Comparison of ENCODE assay signal across 10 cellular contexts in the genomic region with DNA sequence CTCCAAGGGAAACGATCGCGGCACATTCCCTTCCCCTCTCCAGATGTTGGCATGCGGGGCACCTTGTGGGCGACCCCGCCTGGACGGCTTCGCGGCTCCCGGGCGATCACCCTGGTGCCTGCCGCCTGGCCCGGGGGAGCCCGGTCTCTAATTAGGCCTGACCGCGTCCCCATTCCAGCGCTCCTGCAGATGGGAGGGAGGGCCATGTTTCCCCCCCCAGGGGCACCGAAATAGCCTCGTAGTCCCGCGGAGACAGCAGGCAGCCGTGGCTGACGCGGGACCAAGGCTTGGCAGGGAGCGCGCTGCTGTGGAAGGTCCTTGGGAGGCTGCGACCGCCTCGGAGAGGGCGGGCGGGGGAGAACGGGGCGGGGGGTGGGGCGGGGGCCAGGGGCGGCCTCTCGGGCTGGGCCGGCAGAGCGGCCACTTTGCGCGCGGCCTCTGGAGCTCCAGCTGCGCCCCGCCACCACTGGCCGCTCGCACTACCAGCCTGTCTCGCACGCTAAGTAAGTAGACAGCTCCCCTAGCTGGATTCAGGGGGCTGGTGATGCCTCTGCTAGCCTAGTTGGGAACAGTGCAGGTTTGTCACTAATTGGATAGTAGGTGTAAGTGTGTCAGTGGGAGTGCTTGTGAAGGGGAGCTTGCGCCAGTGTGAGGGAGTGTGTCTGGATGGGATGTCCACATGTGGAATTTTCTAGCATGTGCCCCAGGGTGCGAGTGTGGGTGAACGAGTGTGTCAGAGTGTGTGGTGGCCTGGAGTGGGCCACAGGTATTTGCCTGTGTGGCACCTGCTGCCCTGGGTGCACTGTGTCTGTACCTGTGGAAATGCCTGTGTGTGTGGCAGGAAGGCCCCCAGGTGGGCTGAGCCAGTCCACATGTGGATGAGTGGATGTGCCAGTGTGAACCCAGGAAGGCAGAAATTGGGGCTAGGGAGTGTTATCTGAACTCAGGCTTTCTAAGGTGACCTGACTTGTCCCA. TPM values are rescaled to one million over a fixed set of nuclear protein-coding genes. Genes with fewer than 3 reads are reported as not detected.
DNase-seq lines count a peak whose midpoint lies in the region; ATAC-seq, FAIRE-seq and TF ChIP-seq lines count a peak whose summit lies in the region.
"Had no signal": no experiment of that assay in that cellular context is flagged by ENCODE, and none has a peak within 500 bp of the region (broad histone marks: within the 10 kb centered on the region; RNA-seq: fewer than 3 reads in every experiment).

A gene with protein sequence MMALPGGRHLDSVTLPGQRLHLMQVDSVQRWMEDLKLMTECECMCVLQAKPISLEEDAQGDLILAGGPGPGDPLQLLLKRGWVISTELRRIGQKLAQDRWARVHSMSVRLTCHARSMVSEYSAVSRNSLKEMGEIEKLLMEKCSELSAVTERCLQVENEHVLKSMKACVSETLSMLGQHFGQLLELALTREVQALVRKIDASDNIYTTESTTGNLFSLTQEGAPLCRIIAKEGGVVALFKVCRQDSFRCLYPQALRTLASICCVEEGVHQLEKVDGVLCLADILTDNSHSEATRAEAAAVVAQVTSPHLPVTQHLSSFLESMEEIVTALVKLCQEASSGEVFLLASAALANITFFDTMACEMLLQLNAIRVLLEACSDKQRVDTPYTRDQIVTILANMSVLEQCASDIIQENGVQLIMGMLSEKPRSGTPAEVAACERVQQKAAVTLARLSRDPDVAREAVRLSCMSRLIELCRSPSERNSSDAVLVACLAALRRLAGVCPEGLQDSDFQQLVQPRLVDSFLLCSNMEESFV (plus strand): TSS at position 423 of the 975 bp plus-strand sequence. CDS start 34,252 bp downstream, outside the sequence.

- TF ChIP-seq CTCF in Panc1 (IDR thresholded peaks at IDR 0.05) (no peak), pancreas (IDR thresholded peaks at IDR 0.05) (no peak)

- H3K36me3 Mint-ChIP-seq in activated naive CD4-positive, alpha-beta T cell treated with anti-CD3 and anti-CD28 coated beads for 36 hours (ENCODE audit: low read depth) = no peaks in the 10 kb centered on the region

- H3K27me3 ChIP-seq in Panc1 (ENCODE audit: control insufficient read depth, insufficient read depth, low read length) = peaks cover 5% of the 10 kb centered on the region; the same call in 1 of the 2 replicates
- no peaks in the 10 kb centered on the region for H3K27me3 ChIP-seq in pancreas

- no peaks in the 10 kb centered on the region for H3K9me3 Mint-ChIP-seq in activated naive CD4-positive, alpha-beta T cell treated with anti-CD3 and anti-CD28 coated beads for 36 hours

- in situ Hi-C loops in Panc1 (cut with HindIII; ENCODE audit: low pct_unique_long_range_greater_than_20kb, low sequenced_read_pairs) = no loop called here

- 10% methylated on average over 34 to 50 of the region's 50 CpGs for WGBS in pancreas, 2 donors

- DNase-seq in D341Med (ENCODE audit: low spot score) (peak; percentile 26), Panc1 (ENCODE audit: low read depth, low spot score) (no peak), head of caudate nucleus (peak in 22 of 42 donors; percentile 10 to 54 (median 27)), pancreas (peak in 4 of 6 donors; percentile 6 to 62 (median 44)), amniotic stem cell (lab: John Stamatoyannopoulos, UW) (no peak)
- DNase-seq in activated naive CD4-positive, alpha-beta T cell treated with anti-CD3 and anti-CD28 coated beads for 36 hours = no peak
- no peak for DNase-seq in activated CD4-positive, alpha-beta T cell treated with anti-CD3 and anti-CD28 coated beads, Interleukin-2, amount 50 U/mL, for 1 hour
- DNase-seq: activated T-cell treated with anti-CD3 and anti-CD28 coated beads for 4 hours had no signal

- H3K9me3 ChIP-seq in Panc1 (ENCODE audit: control insufficient read depth, insufficient read depth, low read depth, low read length) (no peaks in the 10 kb centered on the region), pancreas (no peaks in the 10 kb centered on the region)

- H3K4me1 ChIP-seq in Panc1 (ENCODE audit: control insufficient read depth, insufficient read depth, low read length) (no peaks in the 10 kb centered on the region), pancreas (no peaks in the 10 kb centered on the region)

- POLR2A ChIA-PET in Panc1 (lab: Charles Lee) = no interaction called here

- intact Hi-C loops in Panc1 (cut with micrococcal nuclease; ENCODE audit: unreplicated experiment) (no loop called here), head of caudate nucleus (cut with DNase I) (no loop called here), pancreas (cut with DNase I) (no loop called here)
- intact Hi-C loops in activated naive CD4-positive, alpha-beta T cell treated with anti-CD3 and anti-CD28 coated beads for 36 hours (cut with micrococcal nuclease) = no loop called here

- peaks cover 39% of the 10 kb centered on the region for H3K27me3 Mint-ChIP-seq in activated naive CD4-positive, alpha-beta T cell treated with anti-CD3 and anti-CD28 coated beads for 36 hours (ENCODE audit: low read depth)

- ATAC-seq in Panc1 = peak; percentile 49
- peak; percentile 55 to 81 (median 68) for ATAC-seq in pancreas
- ATAC-seq in GM18873 (IDR thresholded peaks at IDR 0.05; ENCODE audit: low FRiP score, unreplicated experiment) = no peak

- H3K36me3 ChIP-seq in Panc1 (ENCODE audit: control insufficient read depth, insufficient read depth, low read length) (no peaks in the 10 kb centered on the region), pancreas (no peaks in the 10 kb centered on the region)

- no peak within 1 kb of the TSS for H3K27ac Mint-ChIP-seq in activated naive CD4-positive, alpha-beta T cell treated with anti-CD3 and anti-CD28 coated beads for 36 hours

- CTCF ChIA-PET in Panc1 (lab: Charles Lee) = no interaction called here
- CTCF ChIA-PET in activated naive CD4-positive, alpha-beta T cell treated with anti-CD3 and anti-CD28 coated beads for 36 hours (lab: Charles Lee) = interaction anchor here (0.7 to 1.4 kb wide), 5 partner anchors 9 to 93 kb away, joined by 3 to 4 read pairs (median 3); no protein-coding TSS in a partner anchor

- H3K4me3 Mint-ChIP-seq in activated naive CD4-positive, alpha-beta T cell treated with anti-CD3 and anti-CD28 coated beads for 36 hours = no peak within 1 kb of the TSS

- H3K27ac ChIP-seq in Panc1 (ENCODE audit: low read length) (no peak within 1 kb of the TSS), pancreas (no peak within 1 kb of the TSS)

- no peak for FAIRE-seq in pancreas (lab: Jason Lieb, UNC)

- no peak within 1 kb of the TSS for H3K4me3 ChIP-seq in Panc1 (ENCODE audit: low read depth in 2 of 2, low read length in 2 of 2)
- H3K4me3 ChIP-seq in pancreas = peak within 1 kb of the TSS in 3 of 4 donors; percentile 1 to 39 (median 26)

- peaks cover 11% of the 10 kb centered on the region for H3K4me1 Mint-ChIP-seq in activated naive CD4-positive, alpha-beta T cell treated with anti-CD3 and anti-CD28 coated beads for 36 hours (ENCODE audit: low read depth)

- no TSS peak for BruUV-seq in Panc1 (replicated peaks; lab: Mats Ljungman, UMichigan)

RNA-seq across cellular contexts. Expression of the gene that starts here (rescaled TPM):
- total RNA-seq in Panc1 (2021; ENCODE audit: unreplicated experiment) (0.08 TPM), pancreas (under 1 TPM; 0.50 to 0.88 (median 0.56) TPM)
- polyA plus RNA-seq in Panc1 (2012; ENCODE audit: insufficient read length) = 0.19 TPM
- polyA plus RNA-seq in pancreas = 1 to 10 TPM; 1.3 to 1.6 TPM
- total RNA-seq in activated naive CD4-positive, alpha-beta T cell treated with anti-CD3 and anti-CD28 coated beads for 36 hours = 1 to 10 TPM; 1.0 TPM
- total RNA-seq: pulmonary artery endothelial cell had no signal

Comparison
In these comparisons a context has a peak if more than half of its experiments do, and no peak if none do; other contexts are left out.
1. Peak in ATAC-seq in Panc1; RNA of the gene not detected or under 1 TPM.
2. DNase-seq: peak in D341Med (single experiment), head of caudate nucleus (22 of 42) and pancreas (4 of 6); none in Panc1 (single experiment), activated naive CD4-positive, alpha-beta T cell treated with anti-CD3 and anti-CD28 coated beads for 36 hours (single experiment), activated CD4-positive, alpha-beta T cell treated with anti-CD3 and anti-CD28 coated beads, Interleukin-2, amount 50 U/mL, for 1 hour (single experiment) and amniotic stem cell (single experiment).
3. H3K4me3 ChIP-seq: peak in pancreas (3 of 4); none in Panc1 (0 of 2).